ENCODE assay signal across 30 cellular contexts in genomic region chr18:31503011-31503410, GRCh38. TPM values are rescaled to one million over a fixed set of nuclear protein-coding genes. Genes with fewer than 3 reads are reported as not detected.
"Had no signal": no experiment of that assay in that cellular context is flagged by ENCODE, and none has a peak within 500 bp of the region (broad histone marks: within the 10 kb centered on the region; RNA-seq: fewer than 3 reads in every experiment).

No MANE protein-coding gene starts in this region.

- H3K9me3 ChIP-seq: stomach, suprapubic skin, testis, thoracic aorta, thyroid gland, tibial artery, tibial nerve, transverse colon, upper lobe of left lung, upper lobe of right lung, uterus, vagina had no signal

- FAIRE-seq: urothelium cell line had no signal

- H3K9me3 Mint-ChIP-seq: stimulated activated effector memory CD8-positive, alpha-beta T cell treated with anti-CD3 and anti-CD28 coated beads, Interleukin-12 subunit alpha, Interleukin-12 subunit beta, amount 100 ng/mL, for 72 hours; stimulated activated memory B cell treated with anti-CD40 and anti-IgM and Interleukin-4, amounts not matched to agents 10 μg/mL and 1 μg/mL and 100 μg/mL, for 72 hours; stimulated activated naive B cell treated with anti-CD40 and anti-IgM and Interleukin-4, amounts not matched to agents 10 μg/mL and 1 μg/mL and 100 μg/mL, for 72 hours; stimulated activated naive CD8-positive, alpha-beta T cell treated with anti-CD3 and anti-CD28 coated beads, Interleukin-15, amount 100 ng/mL, for 72 hours; stimulated activated naive CD8-positive, alpha-beta T cell treated with anti-CD3 and anti-CD28 coated beads, Interleukin-15, Interleukin-2, amounts not matched to agents 100 ng/mL and 50 ng/mL, for 24 hours; type B pancreatic cell had no signal

- H3K4me3 ChIP-seq: stomach, suprapubic skin, testis, thoracic aorta, thyroid gland, tibial artery, tibial nerve, transverse colon, upper lobe of left lung, upper lobe of right lung, uterus, vagina had no signal

- H3K27me3 Mint-ChIP-seq: type B pancreatic cell had no signal

- DNase-seq: stimulated activated CD4-positive, alpha-beta T cell treated with anti-CD3 and anti-CD28 coated beads, Interleukin-2, amount 100 ng/mL, for 48 hours; stimulated activated CD4-positive, alpha-beta T cell treated with anti-CD3 and anti-CD28 coated beads, Interleukin-4, amount 100 ng/mL, for 1 hour; stimulated activated CD4-positive, alpha-beta T cell treated with anti-CD3 and anti-CD28 coated beads, Interleukin-4, amount 100 ng/mL, for 24 hours; stimulated activated CD4-positive, alpha-beta T cell treated with anti-CD3 and anti-CD28 coated beads, Interleukin-4, amount 100 ng/mL, for 4 hours; stimulated activated CD8-positive, alpha-beta memory T cell treated with anti-CD3 and anti-CD28 coated beads, Interleukin-4, amount 100 ng/mL, for 48 hours; stimulated activated naive B cell treated with anti-CD40 and anti-IgM and Interleukin-4, amounts not matched to agents 10 μg/mL and 1 μg/mL and 100 μg/mL, for 72 hours; stimulated activated naive CD4-positive, alpha-beta T cell; stimulated activated naive CD4-positive, alpha-beta T cell treated with Interleukin-2 at 50 U/mL for 16 hours; stimulated activated naive CD8-positive, alpha-beta T cell treated with anti-CD3 and anti-CD28 coated beads, Interleukin-15, amount 100 ng/mL, for 72 hours; stimulated activated naive CD8-positive, alpha-beta T cell treated with anti-CD3 and anti-CD28 coated beads, Interleukin-15, Interleukin-2, amounts not matched to agents 100 U/mL and 50 U/mL, for 24 hours; stomach; substantia nigra; testis; thyroid gland; tibial artery; transverse colon; trophoblast cell; upper lobe of left lung; upper lobe of right lung; uterus had no signal

- H3K27ac Mint-ChIP-seq: stimulated activated effector memory CD8-positive, alpha-beta T cell treated with anti-CD3 and anti-CD28 coated beads, Interleukin-12 subunit alpha, Interleukin-12 subunit beta, amount 100 ng/mL, for 72 hours; stimulated activated memory B cell treated with anti-CD40 and anti-IgM and Interleukin-4, amounts not matched to agents 10 μg/mL and 1 μg/mL and 100 μg/mL, for 72 hours; stimulated activated naive B cell treated with anti-CD40 and anti-IgM and Interleukin-4, amounts not matched to agents 10 μg/mL and 1 μg/mL and 100 μg/mL, for 72 hours; stimulated activated naive CD8-positive, alpha-beta T cell treated with anti-CD3 and anti-CD28 coated beads, Interleukin-15, amount 100 ng/mL, for 72 hours; stimulated activated naive CD8-positive, alpha-beta T cell treated with anti-CD3 and anti-CD28 coated beads, Interleukin-15, Interleukin-2, amounts not matched to agents 100 ng/mL and 50 ng/mL, for 24 hours; type B pancreatic cell had no signal

- H3K36me3 ChIP-seq: stomach, suprapubic skin, thoracic aorta, thyroid gland, tibial artery, tibial nerve, transverse colon, upper lobe of left lung, upper lobe of right lung, uterus, vagina had no signal

- H3K27me3 ChIP-seq: testis, thyroid gland, uterus, vagina had no signal

- ATAC-seq: stimulated activated effector memory CD8-positive, alpha-beta T cell treated with anti-CD3 and anti-CD28 coated beads, Interleukin-12 subunit alpha, Interleukin-12 subunit beta, amount 100 ng/mL, for 72 hours; stimulated activated memory B cell treated with anti-CD40 and anti-IgM and Interleukin-4, amounts not matched to agents 10 μg/mL and 1 μg/mL and 100 μg/mL, for 72 hours; stimulated activated naive B cell treated with anti-CD40 and anti-IgM and Interleukin-4, amounts not matched to agents 10 μg/mL and 1 μg/mL and 100 μg/mL, for 72 hours; stimulated activated naive CD8-positive, alpha-beta T cell treated with anti-CD3 and anti-CD28 coated beads, Interleukin-15, amount 100 ng/mL, for 72 hours; stimulated activated naive CD8-positive, alpha-beta T cell treated with anti-CD3 and anti-CD28 coated beads, Interleukin-15, Interleukin-2, amounts not matched to agents 100 U/mL and 50 U/mL, for 24 hours; upper lobe of right lung had no signal

- H3K36me3 Mint-ChIP-seq: stimulated activated effector memory CD8-positive, alpha-beta T cell treated with anti-CD3 and anti-CD28 coated beads, Interleukin-12 subunit alpha, Interleukin-12 subunit beta, amount 100 ng/mL, for 72 hours; stimulated activated memory B cell treated with anti-CD40 and anti-IgM and Interleukin-4, amounts not matched to agents 10 μg/mL and 1 μg/mL and 100 μg/mL, for 72 hours; stimulated activated naive B cell treated with anti-CD40 and anti-IgM and Interleukin-4, amounts not matched to agents 10 μg/mL and 1 μg/mL and 100 μg/mL, for 72 hours had no signal

- H3K27ac ChIP-seq: stomach, suprapubic skin, testis, thoracic aorta, thyroid gland, tibial artery, tibial nerve, transverse colon, upper lobe of left lung, upper lobe of right lung, uterus, vagina had no signal

- H3K4me1 Mint-ChIP-seq: stimulated activated effector memory CD8-positive, alpha-beta T cell treated with anti-CD3 and anti-CD28 coated beads, Interleukin-12 subunit alpha, Interleukin-12 subunit beta, amount 100 ng/mL, for 72 hours; stimulated activated memory B cell treated with anti-CD40 and anti-IgM and Interleukin-4, amounts not matched to agents 10 μg/mL and 1 μg/mL and 100 μg/mL, for 72 hours; stimulated activated naive CD8-positive, alpha-beta T cell treated with anti-CD3 and anti-CD28 coated beads, Interleukin-15, amount 100 ng/mL, for 72 hours had no signal

- H3K4me1 ChIP-seq: testis, uterus had no signal

- H3K4me3 Mint-ChIP-seq: stimulated activated effector memory CD8-positive, alpha-beta T cell treated with anti-CD3 and anti-CD28 coated beads, Interleukin-12 subunit alpha, Interleukin-12 subunit beta, amount 100 ng/mL, for 72 hours; stimulated activated memory B cell treated with anti-CD40 and anti-IgM and Interleukin-4, amounts not matched to agents 10 μg/mL and 1 μg/mL and 100 μg/mL, for 72 hours; stimulated activated naive B cell treated with anti-CD40 and anti-IgM and Interleukin-4, amounts not matched to agents 10 μg/mL and 1 μg/mL and 100 μg/mL, for 72 hours; stimulated activated naive CD8-positive, alpha-beta T cell treated with anti-CD3 and anti-CD28 coated beads, Interleukin-15, amount 100 ng/mL, for 72 hours; stimulated activated naive CD8-positive, alpha-beta T cell treated with anti-CD3 and anti-CD28 coated beads, Interleukin-15, Interleukin-2, amounts not matched to agents 100 ng/mL and 50 ng/mL, for 24 hours; type B pancreatic cell had no signal

RNA-seq across cellular contexts. Expression of gene DSG3, which starts 55.5 kb away (rescaled TPM):
- total RNA-seq: subcutaneous adipose tissue, tibial nerve, upper lobe of left lung had no signal
